ENCODE assay signal across 24 cellular contexts in the genomic region with DNA sequence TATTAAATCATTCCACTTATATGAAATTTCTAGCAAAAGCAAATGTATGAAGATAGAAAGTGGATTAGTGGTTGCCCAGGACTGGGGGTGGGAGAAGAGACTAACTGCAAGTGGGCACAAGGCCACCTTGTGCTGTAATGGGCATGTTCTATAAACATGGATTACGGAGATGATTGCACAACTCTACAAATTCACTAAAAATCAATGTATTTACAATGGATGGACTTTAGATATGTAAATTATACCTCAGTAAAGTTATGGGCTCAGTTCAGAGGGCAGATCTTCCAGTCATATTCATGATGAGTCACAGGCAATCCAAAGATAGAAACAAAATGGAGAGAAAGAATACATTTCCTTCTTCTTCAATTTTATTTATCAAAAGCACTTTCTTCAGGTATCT.
DNase-seq lines count a peak whose midpoint lies in the region; ATAC-seq and TF ChIP-seq lines count a peak whose summit lies in the region.
"Had no signal": no experiment of that assay in that cellular context is flagged by ENCODE, and none has a peak within 500 bp of the region (broad histone marks: within the 10 kb centered on the region; RNA-seq: fewer than 3 reads in every experiment).

No MANE protein-coding gene starts in this region.

- H3K4me1 ChIP-seq in OCI-LY3 (ENCODE audit: low read length) (peaks cover 49% of the 10 kb centered on the region), osteoblast (ENCODE audit: insufficient read depth, low read length) (peaks cover 3% of the 10 kb centered on the region)
- H3K4me1 ChIP-seq: breast epithelium, colonic mucosa had no signal

- TF ChIP-seq CTCF in GM12865 (IDR thresholded peaks at IDR 0.05; ENCODE audit: insufficient read depth, low read depth, low read length, missing control alignments): no peak
- no peak for TF ChIP-seq CTCF in OCI-LY3 (IDR thresholded peaks at IDR 0.05; ENCODE audit: low read depth, low read length)
- no peak for TF ChIP-seq CTCF in fibroblast of villous mesenchyme (IDR thresholded peaks at IDR 0.05; ENCODE audit: insufficient read depth, low read depth, low read length)
- no peak for TF ChIP-seq CTCF in osteoblast (IDR thresholded peaks at IDR 0.05; ENCODE audit: extremely low read depth, low read depth, low read length)

- peaks cover 45% of the 10 kb centered on the region for H3K79me2 ChIP-seq in OCI-LY3 (ENCODE audit: low read length)
- no peaks in the 10 kb centered on the region for H3K79me2 ChIP-seq in osteoblast (ENCODE audit: insufficient read depth, low read length)

- H4K20me1 ChIP-seq in OCI-LY3 (ENCODE audit: insufficient read depth, low read length) (no peaks in the 10 kb centered on the region), osteoblast (ENCODE audit: insufficient read depth, low read length) (no peaks in the 10 kb centered on the region)

- H3K27me3 ChIP-seq in OCI-LY3 (ENCODE audit: low read depth, low read length) (no peaks in the 10 kb centered on the region), osteoblast (ENCODE audit: insufficient read depth, low read length) (peaks cover 9% of the 10 kb centered on the region)
- H3K27me3 ChIP-seq: breast epithelium, colonic mucosa had no signal

- peak overlapping the region; percentile 82; the same call in 1 of the 2 replicates for H3K9ac ChIP-seq in OCI-LY3 (ENCODE audit: low read length)

- no peak for ATAC-seq in HG03108 (IDR thresholded peaks at IDR 0.05; ENCODE audit: unreplicated experiment)
- ATAC-seq: effector memory CD8-positive, alpha-beta T cell; sciatic nerve had no signal

- H3K27ac ChIP-seq in OCI-LY3 (ENCODE audit: low read length) (peak overlapping the region; percentile 99), osteoblast (ENCODE audit: low read depth, low read length) (no peak overlapping the region)
- H3K27ac ChIP-seq: breast epithelium, colonic mucosa had no signal

- H3K4me3 ChIP-seq in GM12865 (ENCODE audit: low read depth, low read length) (peak overlapping the region; percentile 49), OCI-LY3 (ENCODE audit: low read length) (peak overlapping the region; percentile 3; the same call in 1 of the 2 replicates), fibroblast of villous mesenchyme (ENCODE audit: low read depth, low read length) (no peak overlapping the region), osteoblast (ENCODE audit: insufficient read depth, low read length) (no peak overlapping the region)
- H3K4me3 ChIP-seq: breast epithelium, colonic mucosa had no signal

- H3K36me3 ChIP-seq in OCI-LY3 (replicated peaks; ENCODE audit: low read depth, low read length): peaks cover 6% of the 10 kb centered on the region
- H3K36me3 ChIP-seq in osteoblast (ENCODE audit: insufficient read depth, low read length): no peaks in the 10 kb centered on the region
- H3K36me3 ChIP-seq: breast epithelium, colonic mucosa had no signal

- no peak for DNase-seq in GM12865 (ENCODE audit: low read depth)
- peak; percentile 70 for DNase-seq in fibroblast of villous mesenchyme (ENCODE audit: low read depth)
- DNase-seq in osteoblast (ENCODE audit: insufficient read length, low spot score, missing footprints): no peak
- no peak for DNase-seq in NCI-H69 (lab: John Stamatoyannopoulos, UW)
- DNase-seq in glomerular visceral epithelial cell (ENCODE audit: extremely low spot score): no peak
- DNase-seq in C1 segment of cervical spinal cord (lab: John Stamatoyannopoulos, UW): no peak
- DNase-seq: activated CD4-positive, CD25-positive, alpha-beta regulatory T cell treated with anti-CD3 and anti-CD28 coated beads, Interleukin-2, amount 50 U/mL, for 72 hours; activated CD8-positive, alpha-beta memory T cell treated with anti-CD3 and anti-CD28 coated beads for 24 hours; activated T-cell treated with anti-CD3 and anti-CD28 coated beads, Interleukin-2, amount 50 U/mL, for 24 hours; amniotic stem cell; colonic mucosa; DMS 273 treated with DMSO at 0.1 percent for 48 hours; effector memory CD8-positive, alpha-beta T cell; GF-D8; NCI-H2171 treated with DMSO at 0.1 percent for 48 hours; NCI-H526 treated with DMSO at 0.1 percent for 48 hours; posterior cingulate gyrus; SHP77; substantia nigra; SW 1271 had no signal

- H3K9me3 ChIP-seq in OCI-LY3 (ENCODE audit: insufficient read depth, low read length) (no peaks in the 10 kb centered on the region), osteoblast (ENCODE audit: low read depth, low read length) (no peaks in the 10 kb centered on the region)
- H3K9me3 ChIP-seq: breast epithelium, colonic mucosa had no signal

- no peak overlapping the region for H2AFZ ChIP-seq in OCI-LY3 (ENCODE audit: low read depth, low read length)
- peak overlapping the region; percentile 76 for H2AFZ ChIP-seq in osteoblast (ENCODE audit: low read length)

- H3K4me2 ChIP-seq in OCI-LY3 (ENCODE audit: low read length): peak overlapping the region; percentile 15; the same call in 1 of the 2 replicates
- no peak overlapping the region for H3K4me2 ChIP-seq in osteoblast (ENCODE audit: insufficient read depth, low read length)

Comparison
In these comparisons a context has a peak if more than half of its experiments do, and no peak if none do; other contexts are left out.
1. H3K4me3 ChIP-seq: peak in GM12865 (single experiment) and OCI-LY3 (single experiment); none in fibroblast of villous mesenchyme (single experiment) and osteoblast (single experiment).